Comparison of ENCODE assay signal across 8 cellular contexts in the genomic region with DNA sequence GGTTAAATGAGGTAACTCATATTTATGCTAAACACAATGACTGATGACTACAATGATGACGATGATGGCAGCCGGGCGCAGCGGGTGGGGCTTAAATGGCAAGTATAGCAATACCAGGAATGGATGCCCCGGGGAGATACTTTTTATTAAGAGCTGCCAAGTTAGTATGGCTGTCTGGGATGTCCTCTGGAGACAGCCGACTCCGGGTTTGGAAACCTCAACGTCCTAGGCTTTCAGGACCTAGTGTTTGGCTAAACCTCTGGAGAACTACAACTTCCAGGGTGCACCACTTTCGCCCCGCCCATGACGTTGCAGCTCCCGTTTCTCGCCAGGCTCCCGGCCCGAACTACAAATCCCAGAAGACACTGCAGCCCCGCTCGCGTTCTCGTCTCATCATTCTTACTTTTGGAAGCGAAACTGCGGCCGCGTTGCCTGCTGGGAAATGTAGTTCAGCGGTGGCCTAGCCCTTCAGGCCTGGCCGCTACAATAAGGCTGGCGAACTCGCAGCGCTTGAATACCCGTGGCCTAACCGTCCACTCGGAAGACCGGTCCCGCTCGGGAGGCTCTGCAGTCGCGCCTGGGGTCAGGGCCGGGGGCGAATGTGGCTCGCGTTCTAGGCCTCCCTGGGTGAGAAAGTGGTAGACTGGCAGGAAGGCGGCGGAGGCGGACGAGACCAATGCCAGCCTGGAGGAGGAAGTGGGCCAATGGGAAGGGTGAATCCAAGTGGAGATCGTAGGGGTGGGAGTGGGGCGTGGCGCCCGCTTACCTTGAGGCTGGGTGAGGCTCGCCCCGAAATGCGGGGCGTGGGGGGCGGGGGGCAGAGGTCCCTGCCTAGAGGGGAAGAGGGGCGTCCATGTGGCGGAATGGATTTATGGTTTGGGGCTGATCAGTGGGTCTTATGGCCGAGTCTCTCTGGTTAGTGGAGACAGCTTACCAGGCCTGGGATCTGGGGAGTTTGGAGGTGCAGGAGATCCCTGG. TPM values are rescaled to one million over a fixed set of nuclear protein-coding genes. Genes with fewer than 3 reads are reported as not detected.
A peak's percentile ranks its signal among the peaks of the same experiment; 100 is the strongest.
DNase-seq lines count a peak whose midpoint lies in the region; ATAC-seq and TF ChIP-seq lines count a peak whose summit lies in the region.

SMARCAL1 (plus strand) TSS at position 463 of the 978 bp plus-strand sequence. CDS start 2,221 bp downstream, outside the sequence.

- H3K36me3 ChIP-seq in GM06990 (ENCODE audit: control insufficient read depth, insufficient read depth, low read length) (peaks cover 11% of the 10 kb centered on the region), suprapubic skin (peaks cover 18% of the 10 kb centered on the region)

- H3K4me3 ChIP-seq in GM06990 (replicated peaks; ENCODE audit: low read depth, low read length) (peak within 1 kb of the TSS; percentile 94), suprapubic skin (peak within 1 kb of the TSS; percentile 70)

- peak; percentile 91 for ATAC-seq in HG02588 (IDR thresholded peaks at IDR 0.05; ENCODE audit: unreplicated experiment)
- ATAC-seq in SK-N-SH treated with all-trans-retinoic acid at 6 μM for 48 hours: peak; percentile 95

- H3K36me3 Mint-ChIP-seq in activated naive CD4-positive, alpha-beta T cell treated with anti-CD3 and anti-CD28 coated beads, Interleukin-2, amount 50 U/mL, for 24 hours: peaks cover 3% of the 10 kb centered on the region

- peak within 1 kb of the TSS; percentile 98 for H3K4me3 Mint-ChIP-seq in activated naive CD4-positive, alpha-beta T cell treated with anti-CD3 and anti-CD28 coated beads, Interleukin-2, amount 50 U/mL, for 24 hours

- TF ChIP-seq POLR2A in suprapubic skin (IDR thresholded peaks at IDR 0.05): peak in 1 of 2 donors; percentile 22

- no peaks in the 10 kb centered on the region for H3K27me3 Mint-ChIP-seq in activated naive CD4-positive, alpha-beta T cell treated with anti-CD3 and anti-CD28 coated beads, Interleukin-2, amount 50 U/mL, for 24 hours

- no peaks in the 10 kb centered on the region for H3K9me3 Mint-ChIP-seq in activated naive CD4-positive, alpha-beta T cell treated with anti-CD3 and anti-CD28 coated beads, Interleukin-2, amount 50 U/mL, for 24 hours

- H3K9me3 ChIP-seq in suprapubic skin: no peaks in the 10 kb centered on the region

- peak within 1 kb of the TSS; percentile 97 for H3K27ac Mint-ChIP-seq in activated naive CD4-positive, alpha-beta T cell treated with anti-CD3 and anti-CD28 coated beads, Interleukin-2, amount 50 U/mL, for 24 hours

- DNase-seq in GM06990 (ENCODE audit: extremely low read depth, insufficient read length) (peak; percentile 93), NCI-H1092 (lab: John Stamatoyannopoulos, UW) (peak; percentile 97), globus pallidus (ENCODE audit: low spot score) (peak; percentile 99), nucleus accumbens (lab: John Stamatoyannopoulos, UW) (peak; percentile 91 to 100 (median 98)), suprapubic skin (ENCODE audit: low spot score in 2 of 2) (peak; percentile 99)

- TF ChIP-seq EP300 in suprapubic skin (IDR thresholded peaks at IDR 0.05): no peak

- 6% methylated on average over 48 of the region's 56 CpGs for WGBS in suprapubic skin

- H3K27me3 ChIP-seq in GM06990 (replicated peaks; ENCODE audit: control insufficient read depth, insufficient read depth, low read length) (no peaks in the 10 kb centered on the region), suprapubic skin (no peaks in the 10 kb centered on the region)

- peaks cover 28% of the 10 kb centered on the region for H3K4me1 Mint-ChIP-seq in activated naive CD4-positive, alpha-beta T cell treated with anti-CD3 and anti-CD28 coated beads, Interleukin-2, amount 50 U/mL, for 24 hours

- TF ChIP-seq CTCF in GM06990 (IDR thresholded peaks at IDR 0.05; ENCODE audit: insufficient read depth, low read length, poor library complexity, severe bottlenecking) (no peak), suprapubic skin (IDR thresholded peaks at IDR 0.05) (no peak)

- peaks cover 5% of the 10 kb centered on the region for H3K4me1 ChIP-seq in suprapubic skin

- peak within 1 kb of the TSS; percentile 91 for H3K27ac ChIP-seq in suprapubic skin

TF ChIP-seq in SK-N-SH treated with all-trans-retinoic acid at 6 μM for 48 hours, 23 proteins besides CTCF, POLR2A, EP300 and RAD21:
- TF ChIP-seq, protein P1, sequence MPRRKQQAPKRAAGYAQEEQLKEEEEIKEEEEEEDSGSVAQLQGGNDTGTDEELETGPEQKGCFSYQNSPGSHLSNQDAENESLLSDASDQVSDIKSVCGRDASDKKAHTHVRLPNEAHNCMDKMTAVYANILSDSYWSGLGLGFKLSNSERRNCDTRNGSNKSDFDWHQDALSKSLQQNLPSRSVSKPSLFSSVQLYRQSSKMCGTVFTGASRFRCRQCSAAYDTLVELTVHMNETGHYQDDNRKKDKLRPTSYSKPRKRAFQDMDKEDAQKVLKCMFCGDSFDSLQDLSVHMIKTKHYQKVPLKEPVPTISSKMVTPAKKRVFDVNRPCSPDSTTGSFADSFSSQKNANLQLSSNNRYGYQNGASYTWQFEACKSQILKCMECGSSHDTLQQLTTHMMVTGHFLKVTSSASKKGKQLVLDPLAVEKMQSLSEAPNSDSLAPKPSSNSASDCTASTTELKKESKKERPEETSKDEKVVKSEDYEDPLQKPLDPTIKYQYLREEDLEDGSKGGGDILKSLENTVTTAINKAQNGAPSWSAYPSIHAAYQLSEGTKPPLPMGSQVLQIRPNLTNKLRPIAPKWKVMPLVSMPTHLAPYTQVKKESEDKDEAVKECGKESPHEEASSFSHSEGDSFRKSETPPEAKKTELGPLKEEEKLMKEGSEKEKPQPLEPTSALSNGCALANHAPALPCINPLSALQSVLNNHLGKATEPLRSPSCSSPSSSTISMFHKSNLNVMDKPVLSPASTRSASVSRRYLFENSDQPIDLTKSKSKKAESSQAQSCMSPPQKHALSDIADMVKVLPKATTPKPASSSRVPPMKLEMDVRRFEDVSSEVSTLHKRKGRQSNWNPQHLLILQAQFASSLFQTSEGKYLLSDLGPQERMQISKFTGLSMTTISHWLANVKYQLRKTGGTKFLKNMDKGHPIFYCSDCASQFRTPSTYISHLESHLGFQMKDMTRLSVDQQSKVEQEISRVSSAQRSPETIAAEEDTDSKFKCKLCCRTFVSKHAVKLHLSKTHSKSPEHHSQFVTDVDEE (CRISPR knock-in tag; IDR thresholded peaks at IDR 0.05): peak; percentile 62
- no peak for TF ChIP-seq ISL1 (CRISPR knock-in tag; IDR thresholded peaks at IDR 0.05)
TF ChIP-seq in SK-N-SH treated with all-trans-retinoic acid at 6 μM for 48 hours: peak in this region for 1.

RNA-seq across cellular contexts. Expression of gene SMARCAL1, which starts in this region (rescaled TPM):
- 10 to 100 TPM; 13.5 to 28.2 (median 20.6) TPM for total RNA-seq in suprapubic skin

Comparison
In these comparisons a context has a peak if more than half of its experiments do, and no peak if none do; other contexts are left out.
1. Peak in every context shown above with its lines: DNase-seq, ATAC-seq, H3K4me3 ChIP-seq and H3K27ac ChIP-seq.